ENCODE assay signal across 2 cellular contexts in the genomic region with DNA sequence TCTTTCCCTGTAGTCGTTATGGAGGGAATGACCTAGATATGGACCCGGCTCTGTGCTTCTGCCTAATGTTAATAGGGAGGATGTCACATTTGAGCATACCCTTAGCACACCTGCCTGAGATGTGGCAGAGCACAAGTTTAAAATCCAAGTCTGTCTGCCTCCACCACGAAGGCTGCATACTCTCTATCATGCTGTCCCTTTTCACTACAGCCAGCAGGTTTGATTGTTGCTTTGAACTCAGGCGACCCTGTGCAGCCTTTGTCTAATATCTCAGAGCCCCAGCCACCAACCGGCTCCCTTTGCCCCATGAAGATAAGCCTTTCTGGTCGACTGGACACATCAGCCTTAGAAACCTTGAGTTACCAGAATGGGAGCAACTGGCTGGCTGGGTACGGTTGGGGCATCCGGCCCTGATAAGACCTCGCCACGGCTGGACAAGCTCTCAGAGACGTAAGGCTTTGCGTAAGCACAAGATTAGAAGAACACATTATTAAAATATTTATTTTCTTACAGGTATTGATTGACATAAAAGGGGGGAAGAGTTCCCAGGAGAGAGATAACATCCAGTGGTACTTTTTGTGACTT.
TF ChIP-seq lines count a peak whose summit lies in the region.

No MANE protein-coding gene starts in this region.

TF ChIP-seq in H1, 55 proteins besides CTCF, POLR2A, EP300 and RAD21 (continued from another document):
- no peak for TF ChIP-seq POLR2AphosphoS5 (IDR thresholded peaks at IDR 0.05; ENCODE audit: low read depth, low read length)
TF ChIP-seq in H1: peak in this region for 0.

TF ChIP-seq in HEK293T, 16 proteins besides CTCF, POLR2A, EP300 and RAD21:
- TF ChIP-seq, protein P1, sequence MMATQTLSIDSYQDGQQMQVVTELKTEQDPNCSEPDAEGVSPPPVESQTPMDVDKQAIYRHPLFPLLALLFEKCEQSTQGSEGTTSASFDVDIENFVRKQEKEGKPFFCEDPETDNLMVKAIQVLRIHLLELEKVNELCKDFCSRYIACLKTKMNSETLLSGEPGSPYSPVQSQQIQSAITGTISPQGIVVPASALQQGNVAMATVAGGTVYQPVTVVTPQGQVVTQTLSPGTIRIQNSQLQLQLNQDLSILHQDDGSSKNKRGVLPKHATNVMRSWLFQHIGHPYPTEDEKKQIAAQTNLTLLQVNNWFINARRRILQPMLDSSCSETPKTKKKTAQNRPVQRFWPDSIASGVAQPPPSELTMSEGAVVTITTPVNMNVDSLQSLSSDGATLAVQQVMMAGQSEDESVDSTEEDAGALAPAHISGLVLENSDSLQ (IDR thresholded peaks at IDR 0.05): no peak
- TF ChIP-seq L3MBTL2 (conservative IDR thresholded peaks at IDR 0.05) (no peak), ELF4 (IDR thresholded peaks at IDR 0.05) (no peak), HDGF (IDR thresholded peaks at IDR 0.05; ENCODE audit: borderline replicate concordance) (no peak), FOXK2 (IDR thresholded peaks at IDR 0.05) (no peak), ZNF384 (IDR thresholded peaks at IDR 0.05) (no peak), LEF1 (IDR thresholded peaks at IDR 0.05; ENCODE audit: borderline replicate concordance) (no peak), BHLHE40 (IDR thresholded peaks at IDR 0.05; ENCODE audit: borderline replicate concordance) (no peak)
